8 cellular contexts compared by ENCODE assay signal in the genomic region with DNA sequence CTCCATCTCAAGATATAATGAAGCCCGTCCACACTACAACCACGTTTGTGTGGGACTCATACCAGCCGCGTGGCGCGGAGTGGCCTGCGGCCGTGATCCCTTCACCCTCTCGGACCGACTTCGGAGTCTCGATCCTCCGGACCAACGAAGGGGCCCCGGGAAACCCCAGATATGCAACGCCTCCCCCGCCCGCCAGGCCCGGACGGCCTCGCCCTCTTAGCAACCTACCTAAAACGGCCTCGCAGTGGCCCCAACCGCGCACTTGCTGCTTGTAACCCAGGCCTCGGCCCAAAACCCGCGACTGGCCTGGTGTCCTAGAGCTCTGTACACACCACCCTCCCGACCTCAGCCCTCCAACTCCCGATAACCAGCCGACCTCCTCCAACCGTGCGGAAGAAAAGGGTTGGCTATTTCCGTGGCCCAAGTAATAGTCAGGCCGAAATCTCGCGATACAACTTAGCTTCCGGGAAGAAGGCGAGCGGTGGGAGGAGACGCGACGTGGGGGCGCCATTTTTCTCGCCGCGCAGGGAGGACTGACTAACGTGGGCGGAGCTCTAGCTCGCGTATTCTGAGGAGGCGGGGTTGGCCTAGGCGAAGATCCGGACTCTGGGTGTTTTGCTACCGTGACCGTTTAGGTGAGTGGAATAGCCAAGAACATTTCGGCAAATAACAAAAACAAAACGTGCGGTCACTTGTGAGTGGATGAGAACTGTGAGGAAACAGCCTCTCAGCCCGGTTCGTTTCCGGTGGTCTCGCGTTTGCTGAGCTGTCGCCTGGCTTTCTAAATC.
DNase-seq lines count a peak whose midpoint lies in the region; ATAC-seq and TF ChIP-seq lines count a peak whose summit lies in the region.

A gene (plus strand): TSS at position 579 of the 788 bp plus-strand sequence. CDS start 5,722 bp downstream, outside the sequence.
A gene with protein sequence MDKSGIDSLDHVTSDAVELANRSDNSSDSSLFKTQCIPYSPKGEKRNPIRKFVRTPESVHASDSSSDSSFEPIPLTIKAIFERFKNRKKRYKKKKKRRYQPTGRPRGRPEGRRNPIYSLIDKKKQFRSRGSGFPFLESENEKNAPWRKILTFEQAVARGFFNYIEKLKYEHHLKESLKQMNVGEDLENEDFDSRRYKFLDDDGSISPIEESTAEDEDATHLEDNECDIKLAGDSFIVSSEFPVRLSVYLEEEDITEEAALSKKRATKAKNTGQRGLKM (minus strand): TSS at position 402 of the 788 bp plus-strand sequence. CDS start 2,191 bp downstream, outside the sequence.

- ATAC-seq in GM19025 (IDR thresholded peaks at IDR 0.05; ENCODE audit: low read depth, unreplicated experiment) (peak; percentile 82), HG03342 (IDR thresholded peaks at IDR 0.05; ENCODE audit: unreplicated experiment) (peak; percentile 84)
- peak; percentile 92 for ATAC-seq in central memory CD8-positive, alpha-beta T cell (replicated peaks; ENCODE audit: extremely low read depth, poor library complexity, severe bottlenecking)

- TF ChIP-seq CTCF in AG09319 (IDR thresholded peaks at IDR 0.05; ENCODE audit: low read depth, low read length) = no peak; the same call in 1 of the 2 replicates

- H3K27me3 Mint-ChIP-seq in central memory CD8-positive, alpha-beta T cell = no peaks in the 10 kb centered on the region

- H3K9me3 Mint-ChIP-seq in central memory CD8-positive, alpha-beta T cell = no peaks in the 10 kb centered on the region

- H3K4me1 Mint-ChIP-seq in central memory CD8-positive, alpha-beta T cell = peaks cover 67% of the 10 kb centered on the region

- H3K4me3 Mint-ChIP-seq in central memory CD8-positive, alpha-beta T cell = peak within 1 kb of the TSS; percentile 100

- peaks cover 51% of the 10 kb centered on the region for H3K36me3 Mint-ChIP-seq in central memory CD8-positive, alpha-beta T cell (ENCODE audit: insufficient read depth)

- H3K27ac Mint-ChIP-seq in central memory CD8-positive, alpha-beta T cell (ENCODE audit: low read depth) = peak within 1 kb of the TSS; percentile 99

- DNase-seq in AG09319 (ENCODE audit: extremely low read depth, low read depth) (peak; percentile 95), NCI-H446 (lab: John Stamatoyannopoulos, UW) (peak; percentile 98 to 99), islet precursor cell (peak; percentile 98)
- peak; percentile 96 for DNase-seq in activated CD4-positive, CD25-positive, alpha-beta regulatory T cell treated with anti-CD3 and anti-CD28 coated beads, Interleukin-2, amount 50 U/mL, for 16 hours (ENCODE audit: low read depth, low spot score)
- DNase-seq in central memory CD8-positive, alpha-beta T cell (ENCODE audit: low spot score in 2 of 2) = peak; percentile 93 to 94
- DNase-seq in stimulated activated CD4-positive, alpha-beta T cell treated with anti-CD3 and anti-CD28 coated beads, Interleukin-12 subunit alpha, Interleukin-12 subunit beta, amount 100 ng/mL, for 48 hours (ENCODE audit: low read depth in 2 of 3, low spot score in 1 of 3) = peak; percentile 92 to 93 (median 93)

Comparison
In these comparisons a context has a peak if more than half of its experiments do, and no peak if none do; other contexts are left out.
1. Peak in every context shown above with its lines: DNase-seq and ATAC-seq.